7 cellular contexts compared by ENCODE assay signal in genomic region chr10:86522385-86522855, GRCh38.
A peak's percentile ranks its signal among the peaks of the same experiment; 100 is the strongest.
DNase-seq lines count a peak whose midpoint lies in the region; ATAC-seq and TF ChIP-seq lines count a peak whose summit lies in the region.

No MANE protein-coding gene starts in this region.

- ATAC-seq in GM21390 (IDR thresholded peaks at IDR 0.05; ENCODE audit: unreplicated experiment), result peak; percentile 0
- ATAC-seq in effector memory CD8-positive, alpha-beta T cell (replicated peaks), result no peak
- no peak for ATAC-seq in HG03280 (IDR thresholded peaks at IDR 0.05; ENCODE audit: unreplicated experiment)

- peak overlapping the region; percentile 75 for H3K9ac ChIP-seq in OCI-LY3 (ENCODE audit: low read length)

- H4K20me1 ChIP-seq in OCI-LY3 (ENCODE audit: insufficient read depth, low read length), result peaks cover 11% of the 10 kb centered on the region

- H3K4me3 ChIP-seq in OCI-LY3 (ENCODE audit: low read length), result peak overlapping the region; percentile 89
- peak overlapping the region; percentile 98 for H3K4me3 ChIP-seq in neuron (ENCODE audit: low read length)

- H3K4me2 ChIP-seq in OCI-LY3 (ENCODE audit: low read length), result peak overlapping the region; percentile 90

- H3K27ac ChIP-seq in OCI-LY3 (ENCODE audit: low read length), result peak overlapping the region; percentile 32; the same call in 1 of the 2 replicates

- H3K36me3 ChIP-seq in OCI-LY3 (replicated peaks; ENCODE audit: low read depth, low read length) (peaks cover 15% of the 10 kb centered on the region), neuron (ENCODE audit: insufficient read depth, low read length) (peaks cover 11% of the 10 kb centered on the region)

- H3K4me3 Mint-ChIP-seq in effector memory CD8-positive, alpha-beta T cell, result peak overlapping the region; percentile 93 to 97

- H3K79me2 ChIP-seq in OCI-LY3 (ENCODE audit: low read length), result peaks cover 63% of the 10 kb centered on the region

- H3K27me3 ChIP-seq in OCI-LY3 (ENCODE audit: low read depth, low read length) (no peaks in the 10 kb centered on the region), neuron (ENCODE audit: insufficient read depth, low read length) (no peaks in the 10 kb centered on the region)

- H3K4me1 ChIP-seq in OCI-LY3 (ENCODE audit: low read length) (peaks cover 20% of the 10 kb centered on the region), neuron (ENCODE audit: insufficient read depth, low read length) (peaks cover 30% of the 10 kb centered on the region)

- peak overlapping the region; percentile 95 for H3K27ac Mint-ChIP-seq in effector memory CD8-positive, alpha-beta T cell

- no peaks in the 10 kb centered on the region for H3K9me3 Mint-ChIP-seq in effector memory CD8-positive, alpha-beta T cell

- TF ChIP-seq CTCF in OCI-LY3 (IDR thresholded peaks at IDR 0.05; ENCODE audit: low read depth, low read length), result no peak

- no peaks in the 10 kb centered on the region for H3K27me3 Mint-ChIP-seq in effector memory CD8-positive, alpha-beta T cell

- H2AFZ ChIP-seq in OCI-LY3 (ENCODE audit: low read depth, low read length) (peak overlapping the region; percentile 72), neuron (ENCODE audit: low read depth, low read length) (peak overlapping the region; percentile 97)

- H3K9me3 ChIP-seq in OCI-LY3 (ENCODE audit: insufficient read depth, low read length), result no peaks in the 10 kb centered on the region
- H3K9me3 ChIP-seq in neuron (ENCODE audit: low read length), result no peaks in the 10 kb centered on the region

- no peak for DNase-seq in effector memory CD8-positive, alpha-beta T cell
- no peak for DNase-seq in stimulated activated CD8-positive, alpha-beta memory T cell treated with anti-CD3 and anti-CD28 coated beads, Interleukin-4, amount 100 ng/mL, for 48 hours
- DNase-seq in NCI-H1694 (lab: John Stamatoyannopoulos, UW), result no peak

- peaks cover 25% of the 10 kb centered on the region for H3K36me3 Mint-ChIP-seq in effector memory CD8-positive, alpha-beta T cell (ENCODE audit: insufficient read depth)

- peaks cover 27 to 46% of the 10 kb centered on the region in 2 donors for H3K4me1 Mint-ChIP-seq in effector memory CD8-positive, alpha-beta T cell (ENCODE audit: low read depth in 2 of 2)
